ENCODE assay signal across 1 cellular context in the genomic region with DNA sequence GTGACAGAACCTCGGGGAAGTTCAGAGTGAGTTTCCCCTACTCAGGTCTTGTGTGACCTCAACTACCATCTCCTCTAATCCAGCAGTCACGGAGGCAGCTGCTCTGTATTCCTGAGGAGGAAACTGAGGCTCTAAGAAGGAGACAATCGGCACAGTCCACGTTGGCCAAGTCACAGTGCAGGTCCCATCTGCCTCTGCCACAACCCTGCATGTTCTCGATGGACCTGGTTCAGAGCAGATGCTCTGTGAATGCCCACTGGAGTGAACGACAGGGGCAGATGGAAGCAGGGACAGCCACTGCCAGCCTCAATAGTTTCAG.
TF ChIP-seq lines count a peak whose summit lies in the region.

No MANE protein-coding gene starts in this region.

TF ChIP-seq in endothelial cell of umbilical vein, 7 proteins besides CTCF, POLR2A, EP300 and RAD21:
- TF ChIP-seq EZH2 (IDR thresholded peaks at IDR 0.05; ENCODE audit: borderline replicate concordance, low read depth, low read length, severe bottlenecking) (no peak), GATA2 (IDR thresholded peaks at IDR 0.05; ENCODE audit: insufficient read depth, insufficient read length, low read depth, low read length) (no peak), MYC (IDR thresholded peaks at IDR 0.05; ENCODE audit: low read depth, low read length) (no peak), POLR2AphosphoS5 (IDR thresholded peaks at IDR 0.05; ENCODE audit: insufficient read depth, low read depth, low read length) (no peak), JUN (IDR thresholded peaks at IDR 0.05; ENCODE audit: borderline replicate concordance, insufficient read depth, insufficient read length, low read depth) (no peak), FOS (IDR thresholded peaks at IDR 0.05; ENCODE audit: borderline replicate concordance, insufficient read depth, low read length) (no peak)
- TF ChIP-seq, protein P1, sequence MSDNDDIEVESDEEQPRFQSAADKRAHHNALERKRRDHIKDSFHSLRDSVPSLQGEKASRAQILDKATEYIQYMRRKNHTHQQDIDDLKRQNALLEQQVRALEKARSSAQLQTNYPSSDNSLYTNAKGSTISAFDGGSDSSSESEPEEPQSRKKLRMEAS (IDR thresholded peaks at IDR 0.05; ENCODE audit: insufficient read depth, insufficient read length) = no peak
